Comparison of ENCODE assay signal across 1 cellular context in the genomic region with DNA sequence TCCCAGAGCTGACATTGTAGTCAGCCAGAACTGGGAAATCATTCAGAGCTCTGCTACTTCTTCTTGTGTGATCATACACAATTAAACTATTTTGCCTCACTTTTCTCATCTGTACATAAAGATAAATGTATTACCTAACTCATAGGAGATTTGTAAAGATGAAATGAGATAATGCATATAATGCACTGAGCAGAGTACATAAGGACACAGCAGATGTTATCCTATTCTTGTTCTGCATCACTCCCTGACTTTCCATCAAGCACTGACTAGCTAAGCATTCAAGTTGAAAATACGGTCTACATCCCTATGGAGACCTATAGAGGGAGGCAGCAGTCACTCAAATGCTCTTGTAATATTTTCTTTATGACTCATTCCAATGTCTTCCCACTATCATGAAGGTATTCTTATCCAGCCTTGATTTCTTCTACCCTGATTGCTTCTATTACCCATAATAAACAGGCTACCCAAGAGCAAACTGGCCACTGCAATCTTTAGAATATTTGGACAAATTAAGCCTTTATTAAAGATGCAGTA.
TF ChIP-seq lines count a peak whose summit lies in the region.

No MANE protein-coding gene starts in this region.

TF ChIP-seq in K562, 482 proteins besides CTCF, POLR2A, EP300 and RAD21 (continued from another document):
- TF ChIP-seq, protein P1, sequence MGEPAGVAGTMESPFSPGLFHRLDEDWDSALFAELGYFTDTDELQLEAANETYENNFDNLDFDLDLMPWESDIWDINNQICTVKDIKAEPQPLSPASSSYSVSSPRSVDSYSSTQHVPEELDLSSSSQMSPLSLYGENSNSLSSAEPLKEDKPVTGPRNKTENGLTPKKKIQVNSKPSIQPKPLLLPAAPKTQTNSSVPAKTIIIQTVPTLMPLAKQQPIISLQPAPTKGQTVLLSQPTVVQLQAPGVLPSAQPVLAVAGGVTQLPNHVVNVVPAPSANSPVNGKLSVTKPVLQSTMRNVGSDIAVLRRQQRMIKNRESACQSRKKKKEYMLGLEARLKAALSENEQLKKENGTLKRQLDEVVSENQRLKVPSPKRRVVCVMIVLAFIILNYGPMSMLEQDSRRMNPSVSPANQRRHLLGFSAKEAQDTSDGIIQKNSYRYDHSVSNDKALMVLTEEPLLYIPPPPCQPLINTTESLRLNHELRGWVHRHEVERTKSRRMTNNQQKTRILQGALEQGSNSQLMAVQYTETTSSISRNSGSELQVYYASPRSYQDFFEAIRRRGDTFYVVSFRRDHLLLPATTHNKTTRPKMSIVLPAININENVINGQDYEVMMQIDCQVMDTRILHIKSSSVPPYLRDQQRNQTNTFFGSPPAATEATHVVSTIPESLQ (CRISPR knock-in tag; IDR thresholded peaks at IDR 0.05): no peak
- TF ChIP-seq KAT7 (CRISPR knock-in tag; IDR thresholded peaks at IDR 0.05; ENCODE audit: borderline replicate concordance): no peak
- no peak for TF ChIP-seq ZNF24 (IDR thresholded peaks at IDR 0.05)
- TF ChIP-seq, protein P2, sequence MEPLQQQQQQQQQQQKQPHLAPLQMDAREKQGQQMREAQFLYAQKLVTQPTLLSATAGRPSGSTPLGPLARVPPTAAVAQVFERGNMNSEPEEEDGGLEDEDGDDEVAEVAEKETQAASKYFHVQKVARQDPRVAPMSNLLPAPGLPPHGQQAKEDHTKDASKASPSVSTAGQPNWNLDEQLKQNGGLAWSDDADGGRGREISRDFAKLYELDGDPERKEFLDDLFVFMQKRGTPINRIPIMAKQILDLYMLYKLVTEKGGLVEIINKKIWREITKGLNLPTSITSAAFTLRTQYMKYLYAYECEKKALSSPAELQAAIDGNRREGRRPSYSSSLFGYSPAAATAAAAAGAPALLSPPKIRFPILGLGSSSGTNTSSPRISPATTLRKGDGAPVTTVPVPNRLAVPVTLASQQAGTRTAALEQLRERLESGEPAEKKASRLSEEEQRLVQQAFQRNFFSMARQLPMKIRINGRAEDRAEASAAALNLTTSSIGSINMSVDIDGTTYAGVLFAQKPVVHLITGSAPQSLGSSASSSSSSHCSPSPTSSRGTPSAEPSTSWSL (CRISPR knock-in tag; IDR thresholded peaks at IDR 0.05; ENCODE audit: borderline replicate concordance): no peak
- TF ChIP-seq EP400 (IDR thresholded peaks at IDR 0.05): no peak
- TF ChIP-seq, protein P3, sequence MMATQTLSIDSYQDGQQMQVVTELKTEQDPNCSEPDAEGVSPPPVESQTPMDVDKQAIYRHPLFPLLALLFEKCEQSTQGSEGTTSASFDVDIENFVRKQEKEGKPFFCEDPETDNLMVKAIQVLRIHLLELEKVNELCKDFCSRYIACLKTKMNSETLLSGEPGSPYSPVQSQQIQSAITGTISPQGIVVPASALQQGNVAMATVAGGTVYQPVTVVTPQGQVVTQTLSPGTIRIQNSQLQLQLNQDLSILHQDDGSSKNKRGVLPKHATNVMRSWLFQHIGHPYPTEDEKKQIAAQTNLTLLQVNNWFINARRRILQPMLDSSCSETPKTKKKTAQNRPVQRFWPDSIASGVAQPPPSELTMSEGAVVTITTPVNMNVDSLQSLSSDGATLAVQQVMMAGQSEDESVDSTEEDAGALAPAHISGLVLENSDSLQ (IDR thresholded peaks at IDR 0.05): peak; percentile 37; the same call in 1 of the 2 replicates
- 0 out of 2 replicates have a peak, but pooled peaks have one; percentile 23 for TF ChIP-seq FOSL1 (tag; conservative IDR thresholded peaks at IDR 0.05)
- TF ChIP-seq HDAC8 (tag; IDR thresholded peaks at IDR 0.05): no peak
- no peak for TF ChIP-seq ADNP (tag; IDR thresholded peaks at IDR 0.05)
- TF ChIP-seq NFIC (IDR thresholded peaks at IDR 0.05): no peak
- TF ChIP-seq SMAD3 (CRISPR knock-in tag; conservative IDR thresholded peaks at IDR 0.05): no peak
TF ChIP-seq in K562: peak in this region for 2.
